21 cellular contexts compared by ENCODE assay signal in the genomic region with DNA sequence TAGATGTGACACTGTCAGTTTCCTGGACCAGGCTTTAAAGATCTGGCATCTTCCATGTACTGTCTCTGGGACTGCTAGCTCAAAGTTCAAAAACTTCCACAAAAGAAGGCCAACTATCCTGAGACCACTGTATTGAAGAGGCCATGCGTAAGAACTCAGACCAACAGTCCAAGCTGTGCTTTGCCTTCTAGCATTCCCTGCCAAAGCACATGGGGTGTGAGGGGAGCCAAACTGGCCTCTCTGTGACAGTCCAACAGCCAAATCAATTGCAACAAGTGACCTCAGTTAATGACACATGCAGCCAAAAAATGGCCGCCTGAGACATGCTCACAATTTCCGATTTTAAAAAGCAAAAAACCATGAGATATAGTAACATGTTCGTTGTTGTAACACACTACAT.
DNase-seq lines count a peak whose midpoint lies in the region; ATAC-seq lines count a peak whose summit lies in the region.
"Had no signal": no experiment of that assay in that cellular context is flagged by ENCODE, and none has a peak within 500 bp of the region (broad histone marks: within the 10 kb centered on the region; RNA-seq: fewer than 3 reads in every experiment).

No MANE protein-coding gene starts in this region.

- 84% methylated on average over 4 of the region's 4 CpGs for WGBS in aorta, 2 donors

- no peaks in the 10 kb centered on the region for H3K4me1 ChIP-seq in aorta (ENCODE audit: control insufficient read depth in 1 of 2, insufficient read depth in 2 of 2, low read length in 2 of 2)
- H3K4me1 ChIP-seq: BE2C had no signal

- no peaks in the 10 kb centered on the region for H3K36me3 ChIP-seq in aorta (ENCODE audit: control insufficient read depth in 1 of 2, insufficient read depth in 2 of 2, low read length in 1 of 2)
- H3K36me3 ChIP-seq: BE2C had no signal

- ATAC-seq in Right ventricle myocardium inferior: peak; percentile 98
- ATAC-seq in left cardiac atrium: peak; percentile 64 to 96
- ATAC-seq in aorta (ENCODE audit: low FRiP score): peak; percentile 84
- ATAC-seq in esophagus mucosa: no peak
- ATAC-seq: Panc1 had no signal

- no peaks in the 10 kb centered on the region for H3K27me3 ChIP-seq in aorta (ENCODE audit: control insufficient read depth in 1 of 2, insufficient read depth in 2 of 2, low read length in 1 of 2)
- H3K27me3 ChIP-seq: BE2C had no signal

- no peak overlapping the region for H3K4me3 ChIP-seq in aorta (ENCODE audit: low read length in 2 of 2)

- intact Hi-C loops in Right ventricle myocardium inferior (cut with DNase I) (no loop called here), cardiac septum (cut with DNase I) (no loop called here), left cardiac atrium (cut with DNase I) (no loop called here), aorta (cut with DNase I) (no loop called here)

- DNase-seq in Right ventricle myocardium inferior (ENCODE audit: missing footprints) (no peak), cardiac septum (ENCODE audit: low spot score) (no peak), left cardiac atrium (peak; percentile 40), midbrain (lab: John Stamatoyannopoulos, UW) (peak; percentile 11), aorta (peak in 1 of 2 donors; percentile 45), occipital lobe (lab: John Stamatoyannopoulos, UW) (no peak), NCI-H1105 (lab: John Stamatoyannopoulos, UW) (no peak)
- DNase-seq: BE2C; CD8-positive, alpha-beta memory T cell; DMS 273 treated with DMSO at 0.1 percent for 48 hours; DMS79; EL; GF-D8; H7; KBM-7; NCI-H2029; NCI-H69; SK-N-SH had no signal

- H3K27ac ChIP-seq in aorta (ENCODE audit: low read depth in 1 of 2, low read length in 2 of 2): no peak overlapping the region
- H3K27ac ChIP-seq: 22Rv1 had no signal

- H3K9me3 ChIP-seq in aorta (ENCODE audit: control insufficient read depth, low read length): no peaks in the 10 kb centered on the region
- H3K9me3 ChIP-seq: BE2C, SK-N-SH had no signal

Comparison
In these comparisons a context has a peak if more than half of its experiments do, and no peak if none do; other contexts are left out.
1. DNase-seq: peak in left cardiac atrium (single experiment) and midbrain (single experiment); none in Right ventricle myocardium inferior (single experiment), cardiac septum (single experiment), occipital lobe (single experiment) and NCI-H1105 (single experiment).